ENCODE assay signal across 8 cellular contexts in the genomic region with DNA sequence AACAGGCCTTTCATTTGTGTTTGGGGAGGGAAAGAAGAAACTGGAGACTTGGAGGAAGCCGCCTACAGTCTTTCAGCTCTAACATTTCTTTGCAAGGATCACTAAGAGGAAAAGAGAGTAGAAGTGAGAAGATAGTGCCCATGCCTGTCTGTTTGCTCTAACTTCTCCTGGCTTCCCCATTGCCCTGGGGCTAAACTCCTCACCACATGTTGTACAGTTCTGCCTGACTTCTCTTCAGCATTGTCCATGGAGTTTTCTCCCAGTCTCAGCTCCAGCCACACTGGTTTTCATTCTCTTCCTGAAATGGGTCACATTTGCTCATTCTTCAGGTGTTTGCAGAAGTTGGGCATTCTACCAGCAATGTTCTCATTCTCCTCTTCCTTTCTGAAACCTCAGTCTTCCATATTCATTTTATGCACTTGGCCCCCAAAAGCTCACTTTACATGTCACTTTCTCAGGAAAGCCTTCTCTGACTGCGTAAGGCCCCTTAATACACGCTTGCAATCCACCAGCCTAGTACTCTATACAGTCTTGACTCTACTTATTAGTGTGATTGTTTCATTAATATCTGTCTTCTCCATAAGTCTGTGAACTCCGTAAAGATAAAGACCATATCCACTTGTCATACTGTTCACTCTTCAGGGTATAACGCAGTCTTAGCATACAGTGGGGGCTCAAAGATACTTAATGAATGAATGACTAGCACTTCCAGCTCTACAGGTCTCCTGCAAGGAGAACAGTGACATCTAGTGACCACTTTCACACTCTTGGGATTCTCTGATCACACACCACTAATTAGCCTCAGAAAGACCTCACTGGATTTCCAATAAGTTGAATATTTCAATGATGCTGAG. TPM values are rescaled to one million over a fixed set of nuclear protein-coding genes. Genes with fewer than 3 reads are reported as not detected.
DNase-seq lines count a peak whose midpoint lies in the region; ATAC-seq, FAIRE-seq and TF ChIP-seq lines count a peak whose summit lies in the region.

No MANE protein-coding gene starts in this region.

- peak; percentile 93 for FAIRE-seq in H54 (lab: Jason Lieb, UNC)

- no peak overlapping the region for H3K23ac ChIP-seq in neuronal stem cell (ENCODE audit: low read depth, low read length, poor library complexity)

- no peak overlapping the region for H3K14ac ChIP-seq in neuronal stem cell (ENCODE audit: low read length)

- no peaks in the 10 kb centered on the region for H3K79me1 ChIP-seq in neuronal stem cell (ENCODE audit: low read depth, low read length)

- H3K4me1 Mint-ChIP-seq in CD14-positive monocyte = no peaks in the 10 kb centered on the region

- no peaks in the 10 kb centered on the region for H3K36me3 Mint-ChIP-seq in CD14-positive monocyte

- no peak overlapping the region for H2BK5ac ChIP-seq in neuronal stem cell (ENCODE audit: low read length)

- no peak overlapping the region for H2BK15ac ChIP-seq in neuronal stem cell (ENCODE audit: low read length)

- ATAC-seq in esophagus mucosa = peak; percentile 67

- no peak overlapping the region for H4K8ac ChIP-seq in neuronal stem cell (ENCODE audit: low read depth, low read length)

- H2AK5ac ChIP-seq in neuronal stem cell (ENCODE audit: low read depth, low read length) = no peak overlapping the region

- H3K36me3 ChIP-seq in OCI-LY3 (replicated peaks; ENCODE audit: low read depth, low read length) (no peaks in the 10 kb centered on the region), neuronal stem cell (replicated peaks in 1 of 2; ENCODE audit: control insufficient read depth in 2 of 2, insufficient read depth in 2 of 2, low read length in 2 of 2) (peaks cover 0 to 10% of the 10 kb centered on the region in 2 donors)
- H3K36me3 ChIP-seq in effector memory CD4-positive, alpha-beta T cell (ENCODE audit: control insufficient read depth, insufficient read depth, low read length) = no peaks in the 10 kb centered on the region

- H3K4me1 ChIP-seq in OCI-LY3 (ENCODE audit: low read length) = no peaks in the 10 kb centered on the region
- H3K4me1 ChIP-seq in neuronal stem cell (ENCODE audit: control insufficient read depth in 2 of 2, insufficient read depth in 1 of 2, low read depth in 1 of 2, low read length in 2 of 2) = no peaks in the 10 kb centered on the region
- no peaks in the 10 kb centered on the region for H3K4me1 ChIP-seq in effector memory CD4-positive, alpha-beta T cell (ENCODE audit: control insufficient read depth, insufficient read depth, low read length, poor library complexity, severe bottlenecking)

- no peaks in the 10 kb centered on the region for H3K9me3 Mint-ChIP-seq in CD14-positive monocyte

- H3K4me3 ChIP-seq in OCI-LY3 (ENCODE audit: low read length) (no peak overlapping the region), neuronal stem cell (ENCODE audit: low read length in 2 of 2) (no peak overlapping the region)
- no peak overlapping the region for H3K4me3 ChIP-seq in effector memory CD4-positive, alpha-beta T cell (ENCODE audit: insufficient read depth, low read depth, low read length, poor library complexity, severe bottlenecking)

- H3K9me3 ChIP-seq in OCI-LY3 (ENCODE audit: insufficient read depth, low read length) = no peaks in the 10 kb centered on the region
- no peaks in the 10 kb centered on the region for H3K9me3 ChIP-seq in neuronal stem cell (replicated peaks in 1 of 2; ENCODE audit: control insufficient read depth in 2 of 2, insufficient read depth in 1 of 2, low read depth in 1 of 2, low read length in 2 of 2)
- H3K9me3 ChIP-seq in effector memory CD4-positive, alpha-beta T cell (ENCODE audit: control insufficient read depth, low read length) = no peaks in the 10 kb centered on the region

- no peak overlapping the region for H2BK120ac ChIP-seq in neuronal stem cell (ENCODE audit: low read depth, low read length)

- TF ChIP-seq CTCF in OCI-LY3 (IDR thresholded peaks at IDR 0.05; ENCODE audit: low read depth, low read length) (peak; percentile 76), CD14-positive monocyte (IDR thresholded peaks at IDR 0.05) (no peak)

- no CpG with 5 or more reads among the region's 5 CpGs for WGBS in neuronal stem cell (ENCODE audit: extremely low coverage in 2 of 2, insufficient read length in 2 of 2, insufficient replicate concordance in 1 of 2), 2 donors

- no peak for TF ChIP-seq POLR2A in H54 (IDR thresholded peaks at IDR 0.05; ENCODE audit: low read depth, low read length)

- H3K4me2 ChIP-seq in OCI-LY3 (ENCODE audit: low read length) (no peak overlapping the region), neuronal stem cell (ENCODE audit: insufficient read depth, low read length, poor library complexity, severe bottlenecking) (no peak overlapping the region)

- no peak overlapping the region for H2BK12ac ChIP-seq in neuronal stem cell (ENCODE audit: low read length)

- DNase-seq in DMS53 treated with DMSO at 0.1 percent for 48 hours (lab: John Stamatoyannopoulos, UW; ENCODE audit: unreplicated experiment) (peak; percentile 23), H54 (ENCODE audit: insufficient read length, low spot score) (no peak), neuronal stem cell (ENCODE audit: low spot score) (peak; percentile 23), CD14-positive monocyte (ENCODE audit: low spot score) (no peak)
- DNase-seq in activated naive CD4-positive, alpha-beta T cell (lab: John Stamatoyannopoulos, UW) = no peak
- no peak for DNase-seq in effector memory CD4-positive, alpha-beta T cell

- intact Hi-C loops in CD14-positive monocyte (cut with micrococcal nuclease) = no loop called here

- no peak overlapping the region for H3K18ac ChIP-seq in neuronal stem cell (ENCODE audit: low read length)

- H4K91ac ChIP-seq in neuronal stem cell (ENCODE audit: low read depth, low read length, poor library complexity) = no peak overlapping the region

- no peak overlapping the region for H3K27ac Mint-ChIP-seq in CD14-positive monocyte

- H3K9ac ChIP-seq in OCI-LY3 (ENCODE audit: low read length) (no peak overlapping the region), neuronal stem cell (ENCODE audit: low read depth, low read length, poor library complexity) (no peak overlapping the region)

- no peaks in the 10 kb centered on the region for H3K27me3 ChIP-seq in OCI-LY3 (ENCODE audit: low read depth, low read length)
- H3K27me3 ChIP-seq in neuronal stem cell (ENCODE audit: control insufficient read depth in 3 of 3, insufficient read depth in 3 of 3, low read depth in 1 of 3, low read length in 3 of 3) = no peaks in the 10 kb centered on the region
- H3K27me3 ChIP-seq in effector memory CD4-positive, alpha-beta T cell (replicated peaks; ENCODE audit: control insufficient read depth, insufficient read depth, low read length, poor library complexity, severe bottlenecking) = no peaks in the 10 kb centered on the region

- no peak overlapping the region for H3K4ac ChIP-seq in neuronal stem cell (ENCODE audit: low read length)

- H3K4me3 Mint-ChIP-seq in CD14-positive monocyte = no peak overlapping the region

- H3K27ac ChIP-seq in OCI-LY3 (ENCODE audit: low read length) (no peak overlapping the region), neuronal stem cell (replicated peaks; ENCODE audit: low read length) (no peak overlapping the region)
- no peak overlapping the region for H3K27ac ChIP-seq in effector memory CD4-positive, alpha-beta T cell (ENCODE audit: insufficient read depth, low read length, poor library complexity, severe bottlenecking)

- no peaks in the 10 kb centered on the region for H4K20me1 ChIP-seq in OCI-LY3 (ENCODE audit: insufficient read depth, low read length)

- peaks cover 2 to 6% (median 4%) of the 10 kb centered on the region in 3 donors for H3K27me3 Mint-ChIP-seq in CD14-positive monocyte (ENCODE audit: low read depth in 3 of 3)

- H3K79me2 ChIP-seq in OCI-LY3 (ENCODE audit: low read length) = no peaks in the 10 kb centered on the region

- H2AFZ ChIP-seq in OCI-LY3 (ENCODE audit: low read depth, low read length) (no peak overlapping the region), neuronal stem cell (ENCODE audit: low read length) (no peak overlapping the region)

RNA-seq across cellular contexts. Expression of gene TRIM32, which starts 40.2 kb away (rescaled TPM):
- 10.6 TPM for total RNA-seq in esophagus mucosa
- polyA plus RNA-seq in neuronal stem cell (2013, experiment 1 of 2) = 9.0 TPM
- polyA plus RNA-seq in neuronal stem cell (2013, experiment 2 of 2) = 8.8 TPM
- 1 to 10 TPM; 1.3 to 1.4 TPM for polyA plus RNA-seq in CD14-positive monocyte

Comparison
In these comparisons a context has a peak if more than half of its experiments do, and no peak if none do; other contexts are left out.
1. DNase-seq: peak in DMS53 treated with DMSO at 0.1 percent for 48 hours (single experiment) and neuronal stem cell (single experiment); none in H54 (single experiment), CD14-positive monocyte (single experiment), activated naive CD4-positive, alpha-beta T cell (0 of 4) and effector memory CD4-positive, alpha-beta T cell (0 of 3).